ENCODE assay signal across 1 cellular context in the genomic region with DNA sequence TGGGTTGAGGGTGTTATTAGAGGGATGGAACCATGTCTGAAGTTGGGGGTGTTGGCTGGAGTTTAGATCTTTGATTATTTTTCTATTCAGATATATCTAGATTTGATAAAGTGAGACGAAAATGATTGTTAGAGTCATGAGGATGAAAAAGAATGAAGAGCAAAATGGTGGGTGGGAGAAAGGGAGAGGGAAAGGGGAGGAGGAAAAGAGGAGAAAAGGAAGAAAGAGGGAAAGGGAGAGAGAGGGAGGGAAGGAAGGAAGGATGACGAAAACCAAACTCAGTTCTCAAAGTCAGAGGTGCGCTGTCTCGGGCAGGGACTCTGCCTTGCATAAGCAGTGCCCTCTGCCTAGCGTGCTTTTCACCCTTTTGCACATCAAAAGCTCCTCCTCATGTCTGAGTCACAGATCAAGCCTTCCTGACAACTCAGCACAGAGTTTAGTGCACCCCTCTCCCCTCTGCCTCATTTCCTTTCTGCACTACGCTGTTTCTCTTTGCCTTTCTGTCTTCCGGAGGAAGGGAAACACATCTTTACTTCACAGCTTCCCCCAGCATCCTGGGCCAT.
TF ChIP-seq lines count a peak whose summit lies in the region.

No MANE protein-coding gene starts in this region.

TF ChIP-seq in HepG2, 621 proteins besides CTCF, POLR2A, EP300 and RAD21 (continued from another document and continues in another):
- no peak for TF ChIP-seq KDM1A (CRISPR knock-in tag; IDR thresholded peaks at IDR 0.05)
- TF ChIP-seq, protein P1, sequence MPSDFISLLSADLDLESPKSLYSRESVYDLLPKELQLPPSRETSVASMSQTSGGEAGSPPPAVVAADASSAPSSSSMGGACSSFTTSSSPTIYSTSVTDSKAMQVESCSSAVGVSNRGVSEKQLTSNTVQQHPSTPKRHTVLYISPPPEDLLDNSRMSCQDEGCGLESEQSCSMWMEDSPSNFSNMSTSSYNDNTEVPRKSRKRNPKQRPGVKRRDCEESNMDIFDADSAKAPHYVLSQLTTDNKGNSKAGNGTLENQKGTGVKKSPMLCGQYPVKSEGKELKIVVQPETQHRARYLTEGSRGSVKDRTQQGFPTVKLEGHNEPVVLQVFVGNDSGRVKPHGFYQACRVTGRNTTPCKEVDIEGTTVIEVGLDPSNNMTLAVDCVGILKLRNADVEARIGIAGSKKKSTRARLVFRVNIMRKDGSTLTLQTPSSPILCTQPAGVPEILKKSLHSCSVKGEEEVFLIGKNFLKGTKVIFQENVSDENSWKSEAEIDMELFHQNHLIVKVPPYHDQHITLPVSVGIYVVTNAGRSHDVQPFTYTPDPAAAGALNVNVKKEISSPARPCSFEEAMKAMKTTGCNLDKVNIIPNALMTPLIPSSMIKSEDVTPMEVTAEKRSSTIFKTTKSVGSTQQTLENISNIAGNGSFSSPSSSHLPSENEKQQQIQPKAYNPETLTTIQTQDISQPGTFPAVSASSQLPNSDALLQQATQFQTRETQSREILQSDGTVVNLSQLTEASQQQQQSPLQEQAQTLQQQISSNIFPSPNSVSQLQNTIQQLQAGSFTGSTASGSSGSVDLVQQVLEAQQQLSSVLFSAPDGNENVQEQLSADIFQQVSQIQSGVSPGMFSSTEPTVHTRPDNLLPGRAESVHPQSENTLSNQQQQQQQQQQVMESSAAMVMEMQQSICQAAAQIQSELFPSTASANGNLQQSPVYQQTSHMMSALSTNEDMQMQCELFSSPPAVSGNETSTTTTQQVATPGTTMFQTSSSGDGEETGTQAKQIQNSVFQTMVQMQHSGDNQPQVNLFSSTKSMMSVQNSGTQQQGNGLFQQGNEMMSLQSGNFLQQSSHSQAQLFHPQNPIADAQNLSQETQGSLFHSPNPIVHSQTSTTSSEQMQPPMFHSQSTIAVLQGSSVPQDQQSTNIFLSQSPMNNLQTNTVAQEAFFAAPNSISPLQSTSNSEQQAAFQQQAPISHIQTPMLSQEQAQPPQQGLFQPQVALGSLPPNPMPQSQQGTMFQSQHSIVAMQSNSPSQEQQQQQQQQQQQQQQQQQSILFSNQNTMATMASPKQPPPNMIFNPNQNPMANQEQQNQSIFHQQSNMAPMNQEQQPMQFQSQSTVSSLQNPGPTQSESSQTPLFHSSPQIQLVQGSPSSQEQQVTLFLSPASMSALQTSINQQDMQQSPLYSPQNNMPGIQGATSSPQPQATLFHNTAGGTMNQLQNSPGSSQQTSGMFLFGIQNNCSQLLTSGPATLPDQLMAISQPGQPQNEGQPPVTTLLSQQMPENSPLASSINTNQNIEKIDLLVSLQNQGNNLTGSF (CRISPR knock-in tag; IDR thresholded peaks at IDR 0.05) = no peak
- TF ChIP-seq ZNF614 (CRISPR knock-in tag; IDR thresholded peaks at IDR 0.05; ENCODE audit: borderline replicate concordance) = no peak
- 0 out of 2 replicates have a peak, but pooled peaks have one; percentile 78 for TF ChIP-seq PCBP1 (IDR thresholded peaks at IDR 0.05; ENCODE audit: borderline replicate concordance, low read depth, low read length)
- TF ChIP-seq ZBTB38 (CRISPR knock-in tag; IDR thresholded peaks at IDR 0.05) = peak; percentile 62; the same call in 1 of the 2 replicates
- TF ChIP-seq, protein P2, sequence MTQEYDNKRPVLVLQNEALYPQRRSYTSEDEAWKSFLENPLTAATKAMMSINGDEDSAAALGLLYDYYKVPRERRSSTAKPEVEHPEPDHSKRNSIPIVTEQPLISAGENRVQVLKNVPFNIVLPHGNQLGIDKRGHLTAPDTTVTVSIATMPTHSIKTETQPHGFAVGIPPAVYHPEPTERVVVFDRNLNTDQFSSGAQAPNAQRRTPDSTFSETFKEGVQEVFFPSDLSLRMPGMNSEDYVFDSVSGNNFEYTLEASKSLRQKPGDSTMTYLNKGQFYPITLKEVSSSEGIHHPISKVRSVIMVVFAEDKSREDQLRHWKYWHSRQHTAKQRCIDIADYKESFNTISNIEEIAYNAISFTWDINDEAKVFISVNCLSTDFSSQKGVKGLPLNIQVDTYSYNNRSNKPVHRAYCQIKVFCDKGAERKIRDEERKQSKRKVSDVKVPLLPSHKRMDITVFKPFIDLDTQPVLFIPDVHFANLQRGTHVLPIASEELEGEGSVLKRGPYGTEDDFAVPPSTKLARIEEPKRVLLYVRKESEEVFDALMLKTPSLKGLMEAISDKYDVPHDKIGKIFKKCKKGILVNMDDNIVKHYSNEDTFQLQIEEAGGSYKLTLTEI (CRISPR knock-in tag; conservative IDR thresholded peaks at IDR 0.05) = no peak
- no peak for TF ChIP-seq ZKSCAN8 (CRISPR knock-in tag; IDR thresholded peaks at IDR 0.05; ENCODE audit: borderline replicate concordance)
- TF ChIP-seq, protein P3, sequence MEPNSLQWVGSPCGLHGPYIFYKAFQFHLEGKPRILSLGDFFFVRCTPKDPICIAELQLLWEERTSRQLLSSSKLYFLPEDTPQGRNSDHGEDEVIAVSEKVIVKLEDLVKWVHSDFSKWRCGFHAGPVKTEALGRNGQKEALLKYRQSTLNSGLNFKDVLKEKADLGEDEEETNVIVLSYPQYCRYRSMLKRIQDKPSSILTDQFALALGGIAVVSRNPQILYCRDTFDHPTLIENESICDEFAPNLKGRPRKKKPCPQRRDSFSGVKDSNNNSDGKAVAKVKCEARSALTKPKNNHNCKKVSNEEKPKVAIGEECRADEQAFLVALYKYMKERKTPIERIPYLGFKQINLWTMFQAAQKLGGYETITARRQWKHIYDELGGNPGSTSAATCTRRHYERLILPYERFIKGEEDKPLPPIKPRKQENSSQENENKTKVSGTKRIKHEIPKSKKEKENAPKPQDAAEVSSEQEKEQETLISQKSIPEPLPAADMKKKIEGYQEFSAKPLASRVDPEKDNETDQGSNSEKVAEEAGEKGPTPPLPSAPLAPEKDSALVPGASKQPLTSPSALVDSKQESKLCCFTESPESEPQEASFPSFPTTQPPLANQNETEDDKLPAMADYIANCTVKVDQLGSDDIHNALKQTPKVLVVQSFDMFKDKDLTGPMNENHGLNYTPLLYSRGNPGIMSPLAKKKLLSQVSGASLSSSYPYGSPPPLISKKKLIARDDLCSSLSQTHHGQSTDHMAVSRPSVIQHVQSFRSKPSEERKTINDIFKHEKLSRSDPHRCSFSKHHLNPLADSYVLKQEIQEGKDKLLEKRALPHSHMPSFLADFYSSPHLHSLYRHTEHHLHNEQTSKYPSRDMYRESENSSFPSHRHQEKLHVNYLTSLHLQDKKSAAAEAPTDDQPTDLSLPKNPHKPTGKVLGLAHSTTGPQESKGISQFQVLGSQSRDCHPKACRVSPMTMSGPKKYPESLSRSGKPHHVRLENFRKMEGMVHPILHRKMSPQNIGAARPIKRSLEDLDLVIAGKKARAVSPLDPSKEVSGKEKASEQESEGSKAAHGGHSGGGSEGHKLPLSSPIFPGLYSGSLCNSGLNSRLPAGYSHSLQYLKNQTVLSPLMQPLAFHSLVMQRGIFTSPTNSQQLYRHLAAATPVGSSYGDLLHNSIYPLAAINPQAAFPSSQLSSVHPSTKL (CRISPR knock-in tag; IDR thresholded peaks at IDR 0.05) = peak; percentile 38; the same call in 1 of the 2 replicates
- TF ChIP-seq ZNF75D (CRISPR knock-in tag; IDR thresholded peaks at IDR 0.05; ENCODE audit: borderline replicate concordance) = no peak
- TF ChIP-seq JUN (CRISPR knock-in tag; IDR thresholded peaks at IDR 0.05) = no peak
- peak; percentile 73 for TF ChIP-seq FOSL2 (CRISPR knock-in tag; IDR thresholded peaks at IDR 0.05)
- TF ChIP-seq ZSCAN12 (CRISPR knock-in tag; IDR thresholded peaks at IDR 0.05) = no peak
- no peak for TF ChIP-seq ZNF235 (CRISPR knock-in tag; IDR thresholded peaks at IDR 0.05; ENCODE audit: borderline replicate concordance)
- TF ChIP-seq, protein P4, sequence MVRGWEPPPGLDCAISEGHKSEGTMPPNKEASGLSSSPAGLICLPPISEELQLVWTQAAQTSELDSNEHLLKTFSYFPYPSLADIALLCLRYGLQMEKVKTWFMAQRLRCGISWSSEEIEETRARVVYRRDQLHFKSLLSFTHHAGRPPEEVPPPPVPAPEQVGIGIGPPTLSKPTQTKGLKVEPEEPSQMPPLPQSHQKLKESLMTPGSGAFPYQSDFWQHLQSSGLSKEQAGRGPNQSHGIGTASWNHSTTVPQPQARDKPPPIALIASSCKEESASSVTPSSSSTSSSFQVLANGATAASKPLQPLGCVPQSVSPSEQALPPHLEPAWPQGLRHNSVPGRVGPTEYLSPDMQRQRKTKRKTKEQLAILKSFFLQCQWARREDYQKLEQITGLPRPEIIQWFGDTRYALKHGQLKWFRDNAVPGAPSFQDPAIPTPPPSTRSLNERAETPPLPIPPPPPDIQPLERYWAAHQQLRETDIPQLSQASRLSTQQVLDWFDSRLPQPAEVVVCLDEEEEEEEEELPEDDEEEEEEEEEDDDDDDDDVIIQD (CRISPR knock-in tag; IDR thresholded peaks at IDR 0.05; ENCODE audit: low read depth) = peak; percentile 41; the same call in 1 of the 2 replicates
- no peak for TF ChIP-seq ZNF775 (CRISPR knock-in tag; IDR thresholded peaks at IDR 0.05; ENCODE audit: borderline replicate concordance)
- TF ChIP-seq, protein P5, sequence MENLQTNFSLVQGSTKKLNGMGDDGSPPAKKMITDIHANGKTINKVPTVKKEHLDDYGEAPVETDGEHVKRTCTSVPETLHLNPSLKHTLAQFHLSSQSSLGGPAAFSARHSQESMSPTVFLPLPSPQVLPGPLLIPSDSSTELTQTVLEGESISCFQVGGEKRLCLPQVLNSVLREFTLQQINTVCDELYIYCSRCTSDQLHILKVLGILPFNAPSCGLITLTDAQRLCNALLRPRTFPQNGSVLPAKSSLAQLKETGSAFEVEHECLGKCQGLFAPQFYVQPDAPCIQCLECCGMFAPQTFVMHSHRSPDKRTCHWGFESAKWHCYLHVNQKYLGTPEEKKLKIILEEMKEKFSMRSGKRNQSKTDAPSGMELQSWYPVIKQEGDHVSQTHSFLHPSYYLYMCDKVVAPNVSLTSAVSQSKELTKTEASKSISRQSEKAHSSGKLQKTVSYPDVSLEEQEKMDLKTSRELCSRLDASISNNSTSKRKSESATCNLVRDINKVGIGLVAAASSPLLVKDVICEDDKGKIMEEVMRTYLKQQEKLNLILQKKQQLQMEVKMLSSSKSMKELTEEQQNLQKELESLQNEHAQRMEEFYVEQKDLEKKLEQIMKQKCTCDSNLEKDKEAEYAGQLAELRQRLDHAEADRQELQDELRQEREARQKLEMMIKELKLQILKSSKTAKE (CRISPR knock-in tag; IDR thresholded peaks at IDR 0.05; ENCODE audit: borderline replicate concordance) = no peak
- no peak for TF ChIP-seq ZNF615 (CRISPR knock-in tag; IDR thresholded peaks at IDR 0.05; ENCODE audit: borderline replicate concordance)
- TF ChIP-seq CEBPB (IDR thresholded peaks at IDR 0.05; ENCODE audit: borderline replicate concordance, low read depth, low read length) = no peak
- no peak for TF ChIP-seq ZNF292 (CRISPR knock-in tag; IDR thresholded peaks at IDR 0.05; ENCODE audit: borderline replicate concordance, low read depth)
- TF ChIP-seq SRSF1 (optimal IDR thresholded peaks at IDR 0.05; ENCODE audit: low read depth, low read length) = no peak
- no peak for TF ChIP-seq FOSL1 (CRISPR knock-in tag; IDR thresholded peaks at IDR 0.05; ENCODE audit: borderline replicate concordance)
- TF ChIP-seq PRPF4 (IDR thresholded peaks at IDR 0.05; ENCODE audit: low read depth, low read length, poor library complexity, severe bottlenecking) = no peak
- TF ChIP-seq, protein P6, sequence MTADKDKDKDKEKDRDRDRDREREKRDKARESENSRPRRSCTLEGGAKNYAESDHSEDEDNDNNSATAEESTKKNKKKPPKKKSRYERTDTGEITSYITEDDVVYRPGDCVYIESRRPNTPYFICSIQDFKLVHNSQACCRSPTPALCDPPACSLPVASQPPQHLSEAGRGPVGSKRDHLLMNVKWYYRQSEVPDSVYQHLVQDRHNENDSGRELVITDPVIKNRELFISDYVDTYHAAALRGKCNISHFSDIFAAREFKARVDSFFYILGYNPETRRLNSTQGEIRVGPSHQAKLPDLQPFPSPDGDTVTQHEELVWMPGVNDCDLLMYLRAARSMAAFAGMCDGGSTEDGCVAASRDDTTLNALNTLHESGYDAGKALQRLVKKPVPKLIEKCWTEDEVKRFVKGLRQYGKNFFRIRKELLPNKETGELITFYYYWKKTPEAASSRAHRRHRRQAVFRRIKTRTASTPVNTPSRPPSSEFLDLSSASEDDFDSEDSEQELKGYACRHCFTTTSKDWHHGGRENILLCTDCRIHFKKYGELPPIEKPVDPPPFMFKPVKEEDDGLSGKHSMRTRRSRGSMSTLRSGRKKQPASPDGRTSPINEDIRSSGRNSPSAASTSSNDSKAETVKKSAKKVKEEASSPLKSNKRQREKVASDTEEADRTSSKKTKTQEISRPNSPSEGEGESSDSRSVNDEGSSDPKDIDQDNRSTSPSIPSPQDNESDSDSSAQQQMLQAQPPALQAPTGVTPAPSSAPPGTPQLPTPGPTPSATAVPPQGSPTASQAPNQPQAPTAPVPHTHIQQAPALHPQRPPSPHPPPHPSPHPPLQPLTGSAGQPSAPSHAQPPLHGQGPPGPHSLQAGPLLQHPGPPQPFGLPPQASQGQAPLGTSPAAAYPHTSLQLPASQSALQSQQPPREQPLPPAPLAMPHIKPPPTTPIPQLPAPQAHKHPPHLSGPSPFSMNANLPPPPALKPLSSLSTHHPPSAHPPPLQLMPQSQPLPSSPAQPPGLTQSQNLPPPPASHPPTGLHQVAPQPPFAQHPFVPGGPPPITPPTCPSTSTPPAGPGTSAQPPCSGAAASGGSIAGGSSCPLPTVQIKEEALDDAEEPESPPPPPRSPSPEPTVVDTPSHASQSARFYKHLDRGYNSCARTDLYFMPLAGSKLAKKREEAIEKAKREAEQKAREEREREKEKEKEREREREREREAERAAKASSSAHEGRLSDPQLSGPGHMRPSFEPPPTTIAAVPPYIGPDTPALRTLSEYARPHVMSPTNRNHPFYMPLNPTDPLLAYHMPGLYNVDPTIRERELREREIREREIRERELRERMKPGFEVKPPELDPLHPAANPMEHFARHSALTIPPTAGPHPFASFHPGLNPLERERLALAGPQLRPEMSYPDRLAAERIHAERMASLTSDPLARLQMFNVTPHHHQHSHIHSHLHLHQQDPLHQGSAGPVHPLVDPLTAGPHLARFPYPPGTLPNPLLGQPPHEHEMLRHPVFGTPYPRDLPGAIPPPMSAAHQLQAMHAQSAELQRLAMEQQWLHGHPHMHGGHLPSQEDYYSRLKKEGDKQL (CRISPR knock-in tag; IDR thresholded peaks at IDR 0.05; ENCODE audit: low read depth) = no peak
- TF ChIP-seq ATF1 (CRISPR knock-in tag; IDR thresholded peaks at IDR 0.05) = no peak
- TF ChIP-seq ZNF205 (CRISPR knock-in tag; IDR thresholded peaks at IDR 0.05) = no peak
- TF ChIP-seq HNRNPK (IDR thresholded peaks at IDR 0.05; ENCODE audit: low read depth, low read length, poor library complexity, severe bottlenecking) = peak; percentile 90
- TF ChIP-seq, protein P7, sequence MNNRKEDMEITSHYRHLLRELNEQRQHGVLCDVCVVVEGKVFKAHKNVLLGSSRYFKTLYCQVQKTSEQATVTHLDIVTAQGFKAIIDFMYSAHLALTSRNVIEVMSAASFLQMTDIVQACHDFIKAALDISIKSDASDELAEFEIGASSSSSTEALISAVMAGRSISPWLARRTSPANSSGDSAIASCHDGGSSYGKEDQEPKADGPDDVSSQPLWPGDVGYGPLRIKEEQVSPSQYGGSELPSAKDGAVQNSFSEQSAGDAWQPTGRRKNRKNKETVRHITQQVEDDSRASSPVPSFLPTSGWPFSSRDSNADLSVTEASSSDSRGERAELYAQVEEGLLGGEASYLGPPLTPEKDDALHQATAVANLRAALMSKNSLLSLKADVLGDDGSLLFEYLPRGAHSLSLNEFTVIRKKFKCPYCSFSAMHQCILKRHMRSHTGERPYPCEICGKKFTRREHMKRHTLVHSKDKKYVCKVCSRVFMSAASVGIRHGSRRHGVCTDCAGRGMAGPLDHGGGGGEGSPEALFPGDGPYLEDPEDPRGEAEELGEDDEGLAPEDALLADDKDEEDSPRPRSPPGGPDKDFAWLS (CRISPR knock-in tag; IDR thresholded peaks at IDR 0.05; ENCODE audit: borderline replicate concordance) = no peak
